Comparison of ENCODE assay signal across 27 cellular contexts in the genomic region with DNA sequence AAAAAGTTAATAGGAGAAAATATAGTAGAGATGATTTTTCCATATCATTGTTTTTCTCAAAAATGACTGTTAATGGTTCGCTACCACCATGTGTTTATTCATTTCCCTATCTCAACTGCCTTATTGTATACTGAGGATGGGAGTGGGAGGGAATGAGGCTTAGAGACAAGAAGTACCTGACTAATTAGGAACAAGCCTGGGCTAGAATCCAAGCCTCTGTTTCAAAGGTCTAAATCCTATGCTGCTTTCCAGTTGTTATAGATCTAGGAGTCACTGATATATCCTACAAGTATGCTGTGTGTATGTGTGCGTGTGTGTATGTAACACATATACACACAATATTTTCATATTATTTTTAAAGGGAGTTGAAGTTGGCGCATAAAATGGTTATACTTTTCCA.
"Had no signal": no experiment of that assay in that cellular context is flagged by ENCODE, and none has a peak within 500 bp of the region (broad histone marks: within the 10 kb centered on the region; RNA-seq: fewer than 3 reads in every experiment).

No MANE protein-coding gene starts in this region.

- H3K9me3 ChIP-seq: gastrocnemius medialis, psoas muscle, sigmoid colon, uterus had no signal

- H3K4me3 ChIP-seq: gastrocnemius medialis, hepatocyte, psoas muscle, sigmoid colon, uterus had no signal

- DNase-seq: activated CD4-positive, alpha-beta memory T cell treated with anti-CD3 and anti-CD28 coated beads, Interleukin-2, amount 10 ng/mL, durations not matched to agents 7 days and 5 days; activated CD4-positive, alpha-beta T cell treated with anti-CD3 and anti-CD28 coated beads, Interleukin-2, amount 10 ng/mL, durations not matched to agents 24 days and 14 days; activated CD4-positive, CD25-positive, alpha-beta regulatory T cell treated with anti-CD3 and anti-CD28 coated beads, Interleukin-2, amount 50 U/mL, for 72 hours; activated CD8-positive, alpha-beta memory T cell treated with anti-CD3 and anti-CD28 coated beads, Interleukin-2, amount 50 U/mL, for 48 hours; activated gamma-delta T cell; activated naive CD4-positive, alpha-beta T cell treated with anti-CD3 and anti-CD28 coated beads, Interleukin-2, amount 10 ng/mL, durations not matched to agents 7 days and 5 days; activated naive CD8-positive, alpha-beta T cell treated with anti-CD3 and anti-CD28 coated beads, Interleukin-2, amount 10 ng/mL, durations not matched to agents 7 days and 5 days; activated T-cell treated with anti-CD3 and anti-CD28 coated beads, Interleukin-2, amount 50 U/mL, for 24 hours; central memory CD4-positive, alpha-beta T cell; gastrocnemius medialis; islet precursor cell; left cardiac atrium; naive thymus-derived CD4-positive, alpha-beta T cell; occipital lobe; psoas muscle; sigmoid colon; small intestine; stimulated activated CD4-positive, alpha-beta T cell treated with anti-CD3 and anti-CD28 coated beads, Interleukin-1b, Interleukin-23, amount 100 ng/mL, for 48 hours; stimulated activated CD4-positive, alpha-beta T cell treated with anti-CD3 and anti-CD28 coated beads, Interleukin-4, amount 100 ng/mL, for 4 hours; stimulated activated CD8-positive, alpha-beta memory T cell treated with anti-CD3 and anti-CD28 coated beads, Interleukin-4, amount 100 ng/mL, for 48 hours; stimulated activated naive CD8-positive, alpha-beta T cell treated with anti-CD3 and anti-CD28 coated beads, Interleukin-15, amount 100 ng/mL, for 72 hours; substantia nigra; T-helper 2 cell; uterus had no signal

- H2AFZ ChIP-seq: hepatocyte, parathyroid adenoma had no signal

- ATAC-seq: gastrocnemius medialis; left cardiac atrium; naive thymus-derived CD4-positive, alpha-beta T cell; psoas muscle; stimulated activated memory B cell treated with anti-CD40 and anti-IgM and Interleukin-4, amounts not matched to agents 10 μg/mL and 1 μg/mL and 100 μg/mL, for 72 hours; stimulated activated naive CD8-positive, alpha-beta T cell treated with anti-CD3 and anti-CD28 coated beads, Interleukin-15, amount 100 ng/mL, for 72 hours had no signal

- H3K4me2 ChIP-seq: hepatocyte had no signal

- H3K9ac ChIP-seq: parathyroid adenoma had no signal

- H3K4me1 ChIP-seq: parathyroid adenoma, sigmoid colon had no signal

- H3K36me3 ChIP-seq: gastrocnemius medialis, sigmoid colon, uterus had no signal

- H3K27ac ChIP-seq: gastrocnemius medialis, hepatocyte, parathyroid adenoma, psoas muscle, sigmoid colon, uterus had no signal

- H3K27me3 ChIP-seq: gastrocnemius medialis, hepatocyte, sigmoid colon, uterus had no signal
